Comparison of ENCODE assay signal across 17 cellular contexts in genomic region chr1:176954242-176954641, GRCh38.
A peak's percentile ranks its signal among the peaks of the same experiment; 100 is the strongest.
DNase-seq lines count a peak whose midpoint lies in the region; ATAC-seq, FAIRE-seq and TF ChIP-seq lines count a peak whose summit lies in the region.
"Had no signal": no experiment of that assay in that cellular context is flagged by ENCODE, and none has a peak within 500 bp of the region (broad histone marks: within the 10 kb centered on the region; RNA-seq: fewer than 3 reads in every experiment).

No MANE protein-coding gene starts in this region.

- H3K4me2 ChIP-seq in PC-3 (ENCODE audit: low read length): no peak overlapping the region

- H3K27ac ChIP-seq in C4-2B (no peak overlapping the region), PC-3 (ENCODE audit: low read length) (no peak overlapping the region), foreskin keratinocyte (no peak overlapping the region)
- H3K27ac ChIP-seq: body of pancreas, heart right ventricle had no signal

- FAIRE-seq in GM12892 (lab: Jason Lieb, UNC): no peak

- no peaks in the 10 kb centered on the region for H3K27me3 ChIP-seq in PC-3 (ENCODE audit: low read length)
- no peaks in the 10 kb centered on the region for H3K27me3 ChIP-seq in foreskin keratinocyte
- H3K27me3 ChIP-seq: body of pancreas, heart right ventricle had no signal

- DNase-seq in PC-3: no peak
- DNase-seq in foreskin keratinocyte: no peak
- no peak for DNase-seq in KG1 (lab: John Stamatoyannopoulos, UW)
- no peak for DNase-seq in activated naive CD4-positive, alpha-beta T cell treated with anti-CD3 and anti-CD28 coated beads, Interleukin-2, amount 50 U/mL, for 72 hours (ENCODE audit: low spot score in 2 of 2)
- no peak for DNase-seq in GM12892 (ENCODE audit: insufficient read length)
- DNase-seq: activated gamma-delta T cell; body of pancreas; heart right ventricle; left ventricle myocardium superior; naive thymus-derived CD4-positive, alpha-beta T cell; NCI-H1436; retina; stimulated activated CD4-positive, alpha-beta T cell treated with anti-CD3 and anti-CD28 coated beads, Interleukin-2, amount 100 ng/mL, for 48 hours had no signal

- peaks cover 0 to 4% of the 10 kb centered on the region in 2 donors for H3K36me3 Mint-ChIP-seq in activated naive CD4-positive, alpha-beta T cell treated with anti-CD3 and anti-CD28 coated beads, Interleukin-2, amount 50 U/mL, for 72 hours
- H3K36me3 Mint-ChIP-seq: naive thymus-derived CD4-positive, alpha-beta T cell had no signal

- BruUV-seq in PC-3 (replicated peaks; lab: Mats Ljungman, UMichigan): no TSS peak

- ATAC-seq in GM18868 (IDR thresholded peaks at IDR 0.05; ENCODE audit: unreplicated experiment) (peak; percentile 57), PC-3 (no peak), foreskin keratinocyte (peak; percentile 51), GM18858 (IDR thresholded peaks at IDR 0.05; ENCODE audit: unreplicated experiment) (no peak)
- ATAC-seq in activated naive CD4-positive, alpha-beta T cell treated with anti-CD3 and anti-CD28 coated beads, Interleukin-2, amount 50 U/mL, for 72 hours: no peak
- ATAC-seq: body of pancreas; heart right ventricle; left ventricle myocardium superior; naive thymus-derived CD4-positive, alpha-beta T cell had no signal

- no peak overlapping the region for H3K27ac Mint-ChIP-seq in activated naive CD4-positive, alpha-beta T cell treated with anti-CD3 and anti-CD28 coated beads, Interleukin-2, amount 50 U/mL, for 72 hours
- H3K27ac Mint-ChIP-seq: B cell; naive thymus-derived CD4-positive, alpha-beta T cell had no signal

- H3K9me2 ChIP-seq in PC-3 (replicated peaks; ENCODE audit: low read length): no peaks in the 10 kb centered on the region

- CTCF ChIA-PET in PC-3 (lab: Charles Lee): no interaction called here

- intact Hi-C loops in PC-3 (cut with micrococcal nuclease): no loop called here

- peak; percentile 50 for TF ChIP-seq CTCF in C4-2B (conservative IDR thresholded peaks at IDR 0.05)
- TF ChIP-seq CTCF in PC-3 (conservative IDR thresholded peaks at IDR 0.05; ENCODE audit: low read depth, low read length): peak; percentile 32
- TF ChIP-seq CTCF in foreskin keratinocyte (conservative IDR thresholded peaks at IDR 0.05): peak; percentile 48

- H4K20me1 ChIP-seq in PC-3 (ENCODE audit: low read length): no peaks in the 10 kb centered on the region

- H3K4me1 ChIP-seq in PC-3 (ENCODE audit: insufficient read depth, low read length) (no peaks in the 10 kb centered on the region), foreskin keratinocyte (no peaks in the 10 kb centered on the region)
- H3K4me1 ChIP-seq: body of pancreas had no signal

- H2AFZ ChIP-seq in PC-3 (ENCODE audit: low read length): no peak overlapping the region

- no peak overlapping the region for H3K9ac ChIP-seq in PC-3 (ENCODE audit: low read length)

- H3F3A ChIP-seq in PC-3 (ENCODE audit: low read length, unreplicated experiment): no peaks in the 10 kb centered on the region

- H3K36me3 ChIP-seq in PC-3 (ENCODE audit: low read depth, low read length): no peaks in the 10 kb centered on the region
- H3K36me3 ChIP-seq: heart right ventricle had no signal

- no peaks in the 10 kb centered on the region for H3K79me2 ChIP-seq in PC-3 (ENCODE audit: low read length)

- POLR2A ChIA-PET in PC-3 (lab: Charles Lee; ENCODE audit: unreplicated experiment): no interaction called here

- no peaks in the 10 kb centered on the region for H3K9me3 ChIP-seq in PC-3 (ENCODE audit: low read length)
- H3K9me3 ChIP-seq: body of pancreas, heart right ventricle had no signal

- no peak for TF ChIP-seq POLR2A in GM12892 (IDR thresholded peaks at IDR 0.05; ENCODE audit: low read depth, low read length)

- H3K4me3 ChIP-seq in PC-3 (ENCODE audit: low read length): no peak overlapping the region
- H3K4me3 ChIP-seq: body of pancreas, heart right ventricle had no signal

- H3K9me3 Mint-ChIP-seq in activated naive CD4-positive, alpha-beta T cell treated with anti-CD3 and anti-CD28 coated beads, Interleukin-2, amount 50 U/mL, for 72 hours: peaks cover 14 to 15% of the 10 kb centered on the region in 2 donors

Comparison
In these comparisons a context has a peak if more than half of its experiments do, and no peak if none do; other contexts are left out.
1. ATAC-seq: peak in GM18868 (single experiment) and foreskin keratinocyte (single experiment); none in PC-3 (single experiment), activated naive CD4-positive, alpha-beta T cell treated with anti-CD3 and anti-CD28 coated beads, Interleukin-2, amount 50 U/mL, for 72 hours (0 of 2) and GM18858 (single experiment).
2. Peak in every context shown above with its lines, with median percentiles within 50 percentile points of each other: CTCF ChIP-seq.